In genomic region chr19:29610574-29611271, GRCh38 we compare ENCODE assay signal across 8 cellular contexts. TPM values are rescaled to one million over a fixed set of nuclear protein-coding genes. Genes with fewer than 3 reads are reported as not detected.
DNase-seq lines count a peak whose midpoint lies in the region; ATAC-seq, FAIRE-seq and TF ChIP-seq lines count a peak whose summit lies in the region.

No MANE protein-coding gene starts in this region.

- no peak overlapping the region for H3K4ac ChIP-seq in H1 (replicated peaks; ENCODE audit: insufficient read length, low read depth, low read length)

- TF ChIP-seq RAD21 in H1 (IDR thresholded peaks at IDR 0.05 in 1 of 2, conservative IDR thresholded peaks at IDR 0.05 in 1 of 2; ENCODE audit: low read depth in 2 of 2, low read length in 2 of 2) = peak; percentile 95 to 96

- H3K23me2 ChIP-seq in H1 (ENCODE audit: low read depth, low read length) = peaks cover 5% of the 10 kb centered on the region; the same call in 1 of the 2 replicates

- H4K8ac ChIP-seq in H1 (ENCODE audit: extremely low read depth, insufficient read depth, low read length) = no peak overlapping the region

- no peak overlapping the region for H3K18ac ChIP-seq in H1 (ENCODE audit: extremely low read depth, low read length)

- H3K14ac ChIP-seq in H1 (ENCODE audit: insufficient read length) = no peak overlapping the region

- intact Hi-C loops in CD4-positive, alpha-beta T cell (cut with DNase I, micrococcal nuclease) = loop anchor here (1.0 to 10.0 kb wide), 3 partner anchors 81 to 264 kb away; no protein-coding TSS in a partner anchor

- no peak overlapping the region for H2BK12ac ChIP-seq in H1 (ENCODE audit: low read depth, low read length)

- H4K91ac ChIP-seq in H1 (replicated peaks; ENCODE audit: insufficient read length, low read length) = no peak overlapping the region

- no peak for TF ChIP-seq POLR2A in H1 (IDR thresholded peaks at IDR 0.05; ENCODE audit: control extremely low read depth in 1 of 2, low read depth in 2 of 2, low read length in 2 of 2)

- H3K4me3 ChIP-seq in H1 (ENCODE audit: extremely low read depth in 1 of 4, insufficient read depth in 2 of 4, low read depth in 3 of 4, low read length in 4 of 4) = no peak overlapping the region

- H3K36me3 Mint-ChIP-seq in CD4-positive, alpha-beta T cell (ENCODE audit: low read depth) = peaks cover 82% of the 10 kb centered on the region
- H3K36me3 Mint-ChIP-seq in activated CD8-positive, alpha-beta T cell treated with anti-CD3 and anti-CD28 coated beads, Interleukin-2, amount 10 ng/mL, durations not matched to agents 7 days and 5 days (ENCODE audit: low read depth) = peaks cover 55% of the 10 kb centered on the region

- no peak overlapping the region for H4K5ac ChIP-seq in H1 (ENCODE audit: insufficient read length, low read depth, low read length)

- no peaks in the 10 kb centered on the region; the same call in 1 of the 2 replicates for H3K79me1 ChIP-seq in H1 (ENCODE audit: low read depth, low read length)

- H2BK120ac ChIP-seq in H1 (replicated peaks; ENCODE audit: low read depth, low read length) = no peak overlapping the region

- H2AFZ ChIP-seq in H1 (ENCODE audit: low read length) = no peak overlapping the region

- peaks cover 0 to 3% of the 10 kb centered on the region in 2 experiments for H4K20me1 ChIP-seq in H1 (replicated peaks in 1 of 2; ENCODE audit: control insufficient read depth in 1 of 2, insufficient read depth in 2 of 2, low read length in 2 of 2)

- 54% methylated on average over 19 of the region's 19 CpGs; no CpG with 5 or more reads in 1 of the 2 experiments for WGBS in H1 (ENCODE audit: extremely low coverage in 1 of 2, insufficient coverage in 1 of 2, insufficient read length in 1 of 2, insufficient replicate concordance in 2 of 2, low coverage in 1 of 2, low lambda C conversion rate in 2 of 2, missing lambda C conversion rate in 1 of 2), 2 experiments

- H3K9ac ChIP-seq in H1 (replicated peaks in 1 of 4; ENCODE audit: extremely low read depth in 1 of 4, low read depth in 3 of 4, low read length in 3 of 4) = no peak overlapping the region; a peak in 1 of 7 replicates

- H2BK15ac ChIP-seq in H1 (ENCODE audit: low read length) = no peak overlapping the region

- no peak overlapping the region for H3K56ac ChIP-seq in H1 (replicated peaks; ENCODE audit: insufficient read length, low read depth, low read length)

- H3K27ac ChIP-seq in CD4-positive, alpha-beta T cell (ENCODE audit: low read depth, low read length) = no peak overlapping the region
- no peak overlapping the region for H3K27ac ChIP-seq in H1 (ENCODE audit: low read depth, low read length)

- FAIRE-seq in H1 (lab: Jason Lieb, UNC) = peak; percentile 86

- no peaks in the 10 kb centered on the region for H3K9me3 ChIP-seq in CD4-positive, alpha-beta T cell (ENCODE audit: control insufficient read depth, low read length)
- no peaks in the 10 kb centered on the region for H3K9me3 ChIP-seq in H1 (ENCODE audit: insufficient read depth in 2 of 2, low read depth in 1 of 2, low read length in 1 of 2)

- 0 out of 2 replicates have a peak overlapping the region, but pooled peaks have one; percentile 60 for H2BK5ac ChIP-seq in H1 (ENCODE audit: low read depth, low read length)

- no peak overlapping the region for H2AK5ac ChIP-seq in H1 (ENCODE audit: low read depth, low read length)

- TF ChIP-seq CTCF in CD4-positive, alpha-beta T cell (IDR thresholded peaks at IDR 0.05) = peak; percentile 79
- TF ChIP-seq CTCF in H1 (IDR thresholded peaks at IDR 0.05; ENCODE audit: control extremely low read depth in 1 of 3, insufficient read depth in 1 of 3, low read depth in 1 of 3, low read length in 3 of 3) = peak; percentile 94 to 98 (median 95)

- CTCF ChIA-PET in CD4-positive, alpha-beta T cell (lab: Charles Lee) = interaction anchor here (0.7 to 3.6 kb wide), 21 partner anchors 10 to 203 kb away, joined by 3 to 59 read pairs (median 6); partner anchors contain the start of genes C19orf12 and PLEKHF1
- CTCF ChIA-PET in activated CD8-positive, alpha-beta T cell treated with anti-CD3 and anti-CD28 coated beads, Interleukin-2, amount 10 ng/mL, durations not matched to agents 7 days and 5 days (lab: Charles Lee) = interaction anchor here (0.7 to 10.9 kb wide), 27 partner anchors 11 to 203 kb away, joined by 3 to 204 read pairs (median 6); partner anchors contain the start of genes C19orf12 and PLEKHF1
- CTCF ChIA-PET in H1 (lab: Charles Lee; ENCODE audit: partially characterized antibody) = interaction anchor here (0.6 to 9.9 kb wide), 42 partner anchors 9 to 321 kb away, joined by 3 to 109 read pairs (median 4); partner anchors contain the start of genes C19orf12 and PLEKHF1

- no peaks in the 10 kb centered on the region for H3K27me3 ChIP-seq in CD4-positive, alpha-beta T cell (ENCODE audit: control insufficient read depth, insufficient read depth, low read length)
- no peaks in the 10 kb centered on the region for H3K27me3 ChIP-seq in H1 (replicated peaks in 1 of 4; ENCODE audit: control insufficient read depth in 3 of 4, extremely low read depth in 1 of 4, insufficient read depth in 3 of 4, low read length in 3 of 4)

- no peak overlapping the region for H3K4me2 ChIP-seq in H1 (ENCODE audit: insufficient read depth in 1 of 2, low read depth in 2 of 2, low read length in 2 of 2)

- H3K27ac Mint-ChIP-seq in CD4-positive, alpha-beta T cell = peak overlapping the region; percentile 38
- peak overlapping the region; percentile 31 for H3K27ac Mint-ChIP-seq in activated CD8-positive, alpha-beta T cell treated with anti-CD3 and anti-CD28 coated beads, Interleukin-2, amount 10 ng/mL, durations not matched to agents 7 days and 5 days

- no peaks in the 10 kb centered on the region for H3K9me3 Mint-ChIP-seq in CD4-positive, alpha-beta T cell
- no peaks in the 10 kb centered on the region for H3K9me3 Mint-ChIP-seq in activated CD8-positive, alpha-beta T cell treated with anti-CD3 and anti-CD28 coated beads, Interleukin-2, amount 10 ng/mL, durations not matched to agents 7 days and 5 days (ENCODE audit: insufficient read depth)

- H3K79me2 ChIP-seq in H1 (ENCODE audit: control insufficient read depth in 1 of 2, insufficient read depth in 2 of 2, low read length in 2 of 2) = peaks cover 0 to 7% of the 10 kb centered on the region in 2 experiments; a peak in 1 of 4 replicates

- peaks cover 8 to 22% (median 16%) of the 10 kb centered on the region in 4 experiments; a peak in 7 of 8 replicates for H3K36me3 ChIP-seq in H1 (ENCODE audit: control insufficient read depth in 2 of 4, insufficient read depth in 4 of 4, low read length in 3 of 4)

- peak overlapping the region; percentile 52 for H3K4me3 Mint-ChIP-seq in CD4-positive, alpha-beta T cell
- no peak overlapping the region for H3K4me3 Mint-ChIP-seq in activated CD8-positive, alpha-beta T cell treated with anti-CD3 and anti-CD28 coated beads, Interleukin-2, amount 10 ng/mL, durations not matched to agents 7 days and 5 days

- no peak overlapping the region for H2BK20ac ChIP-seq in H1 (ENCODE audit: low read length)

- H3K23ac ChIP-seq in H1 (ENCODE audit: insufficient read length) = no peak overlapping the region

- H3K4me1 ChIP-seq in H1 (replicated peaks in 1 of 4; ENCODE audit: control insufficient read depth in 3 of 4, insufficient read depth in 4 of 4, low read length in 3 of 4) = no peaks in the 10 kb centered on the region; a peak in 2 of 7 replicates

- peak; percentile 53 for ATAC-seq in CD4-positive, alpha-beta T cell (ENCODE audit: poor library complexity)
- peak; percentile 56 for ATAC-seq in GM19324 (IDR thresholded peaks at IDR 0.05; ENCODE audit: low FRiP score, unreplicated experiment)
- peak; percentile 71 for ATAC-seq in HG03432 (IDR thresholded peaks at IDR 0.05; ENCODE audit: unreplicated experiment)
- peak; percentile 78 for ATAC-seq in activated CD8-positive, alpha-beta T cell treated with anti-CD3 and anti-CD28 coated beads, Interleukin-2, amount 10 ng/mL, durations not matched to agents 7 days and 5 days

- DNase-seq in CD4-positive, alpha-beta T cell = peak; percentile 77 to 84 (median 80)
- DNase-seq in NCI-H774 (lab: John Stamatoyannopoulos, UW) = peak; percentile 30
- peak; percentile 92 for DNase-seq in activated CD8-positive, alpha-beta T cell treated with anti-CD3 and anti-CD28 coated beads, Interleukin-2, amount 10 ng/mL, durations not matched to agents 7 days and 5 days
- peak; percentile 82 to 88 for DNase-seq in H1 (ENCODE audit: low read depth in 1 of 2, low spot score in 2 of 2)
- peak; percentile 83 for DNase-seq in midbrain (lab: John Stamatoyannopoulos, UW)
- peak; percentile 66 to 72 for DNase-seq in stimulated activated CD8-positive, alpha-beta memory T cell treated with anti-CD3 and anti-CD28 coated beads, Interleukin-4, amount 100 ng/mL, for 4 hours (ENCODE audit: low read depth in 2 of 2, low spot score in 1 of 2)

- POLR2A ChIA-PET in CD4-positive, alpha-beta T cell (lab: Charles Lee) = interaction anchor here (1.0 to 8.4 kb wide), 10 partner anchors 11 to 331 kb away, joined by 3 to 276 read pairs (median 8); partner anchors contain the start of genes C19orf12, PLEKHF1 and URI1
- POLR2A ChIA-PET in activated CD8-positive, alpha-beta T cell treated with anti-CD3 and anti-CD28 coated beads, Interleukin-2, amount 10 ng/mL, durations not matched to agents 7 days and 5 days (lab: Charles Lee) = interaction anchor here (1.0 to 2.1 kb wide), 6 partner anchors 21 to 80 kb away, joined by 3 to 9 read pairs (median 4); no protein-coding TSS in a partner anchor
- POLR2A ChIA-PET in H1 (lab: Charles Lee; ENCODE audit: partially characterized antibody) = interaction anchor here (0.6 to 1.6 kb wide), 6 partner anchors 14 to 113 kb away, joined by 3 to 5 read pairs (median 4); partner anchors contain the start of gene PLEKHF1

- no peak for TF ChIP-seq EP300 in H1 (IDR thresholded peaks at IDR 0.05; ENCODE audit: borderline replicate concordance in 1 of 2, low read depth in 2 of 2, low read length in 2 of 2)

- H3K27me3 Mint-ChIP-seq in CD4-positive, alpha-beta T cell = no peaks in the 10 kb centered on the region
- no peaks in the 10 kb centered on the region for H3K27me3 Mint-ChIP-seq in activated CD8-positive, alpha-beta T cell treated with anti-CD3 and anti-CD28 coated beads, Interleukin-2, amount 10 ng/mL, durations not matched to agents 7 days and 5 days (ENCODE audit: low read depth)

- peaks cover 29% of the 10 kb centered on the region for H3K4me1 Mint-ChIP-seq in CD4-positive, alpha-beta T cell (ENCODE audit: low read depth)
- peaks cover 28% of the 10 kb centered on the region for H3K4me1 Mint-ChIP-seq in activated CD8-positive, alpha-beta T cell treated with anti-CD3 and anti-CD28 coated beads, Interleukin-2, amount 10 ng/mL, durations not matched to agents 7 days and 5 days (ENCODE audit: low read depth)

RNA-seq across cellular contexts. Expression of gene POP4, which starts 4.6 kb away (rescaled TPM):
- 10 to 100 TPM; 40.5 to 42.0 TPM for total RNA-seq in CD4-positive, alpha-beta T cell
- 100 to 1,000 TPM; 101 to 103 TPM for total RNA-seq in activated CD8-positive, alpha-beta T cell treated with anti-CD3 and anti-CD28 coated beads, Interleukin-2, amount 10 ng/mL, durations not matched to agents 7 days and 5 days
- total RNA-seq in H1 (2021; fragmentation: NEBNext Ultra II Directional; extraction: Animal tissue kit (Norgen Biotek cat#: 25700)) = 38.0 and 41.5 TPM in 2 replicates
- 22.8 and 29.1 TPM in 2 replicates for polyA plus RNA-seq in H1 (2011; rRNA removed)
- 36.0 TPM for polyA plus RNA-seq in H1 (2011; cell fraction: cytosol; rRNA removed)
- 35.2 TPM for polyA plus RNA-seq in H1 (2011; cell fraction: nucleus; rRNA removed)
- 28.3 to 36.0 TPM (median 33.8 TPM) in 4 replicates for polyA plus RNA-seq in H1 (2012, experiment 1 of 2)
- 21.5 TPM for polyA plus RNA-seq in H1 (2012, experiment 2 of 2)
- polyA plus RNA-seq in H1 (2013, experiment 1 of 2) = 49.0 TPM
- 48.9 TPM for polyA plus RNA-seq in H1 (2013, experiment 2 of 2)
- 25.6 and 43.4 TPM in 2 replicates for polyA minus RNA-seq in H1 (2011; rRNA and poly(A)+ RNA removed)
- polyA minus RNA-seq in H1 (2011; cell fraction: cytosol; rRNA and poly(A)+ RNA removed) = 21.2 TPM
- polyA minus RNA-seq in H1 (2011; cell fraction: nucleus; rRNA and poly(A)+ RNA removed) = 48.4 TPM

RNA-seq across cellular contexts. Expression of gene PLEKHF1, which starts 54.5 kb away (rescaled TPM):
- total RNA-seq in CD4-positive, alpha-beta T cell = 10 to 100 TPM; 37.5 to 41.0 TPM
- 10 to 100 TPM; 46.0 to 47.7 TPM for total RNA-seq in activated CD8-positive, alpha-beta T cell treated with anti-CD3 and anti-CD28 coated beads, Interleukin-2, amount 10 ng/mL, durations not matched to agents 7 days and 5 days
- total RNA-seq in H1 (2021; fragmentation: NEBNext Ultra II Directional; extraction: Animal tissue kit (Norgen Biotek cat#: 25700)) = 11.1 and 12.0 TPM in 2 replicates
- polyA plus RNA-seq in H1 (2011; rRNA removed) = 18.4 and 21.8 TPM in 2 replicates
- 16.3 TPM for polyA plus RNA-seq in H1 (2011; cell fraction: cytosol; rRNA removed)
- polyA plus RNA-seq in H1 (2011; cell fraction: nucleus; rRNA removed) = 15.9 TPM
- 5.3 to 10.2 TPM (median 9.3 TPM) in 4 replicates for polyA plus RNA-seq in H1 (2012, experiment 1 of 2)
- polyA plus RNA-seq in H1 (2012, experiment 2 of 2) = 11.5 TPM
- polyA plus RNA-seq in H1 (2013, experiment 1 of 2) = 6.0 TPM
- 5.8 TPM for polyA plus RNA-seq in H1 (2013, experiment 2 of 2)
- 6.3 and 6.7 TPM in 2 replicates for polyA minus RNA-seq in H1 (2011; rRNA and poly(A)+ RNA removed)
- polyA minus RNA-seq in H1 (2011; cell fraction: cytosol; rRNA and poly(A)+ RNA removed) = 11.9 TPM
- polyA minus RNA-seq in H1 (2011; cell fraction: nucleus; rRNA and poly(A)+ RNA removed) = 18.6 TPM

Comparison
In these comparisons a context has a peak if more than half of its experiments do, and no peak if none do; other contexts are left out.
1. DNase-seq: peak in every context shown above with its lines; median percentile 92 in activated CD8-positive, alpha-beta T cell treated with anti-CD3 and anti-CD28 coated beads, Interleukin-2, amount 10 ng/mL, durations not matched to agents 7 days and 5 days; 85 in H1; 83 in midbrain; 80 in CD4-positive, alpha-beta T cell; 69 in stimulated activated CD8-positive, alpha-beta memory T cell treated with anti-CD3 and anti-CD28 coated beads, Interleukin-4, amount 100 ng/mL, for 4 hours; 30 in NCI-H774.